1 cellular context compared by ENCODE assay signal in genomic region chr4:76984788-76985211, GRCh38.
TF ChIP-seq lines count a peak whose summit lies in the region.

No MANE protein-coding gene starts in this region.

TF ChIP-seq in IMR-90, 13 proteins besides CTCF, POLR2A, EP300 and RAD21 (continued from another document):
- TF ChIP-seq ELK1 (IDR thresholded peaks at IDR 0.05; ENCODE audit: borderline replicate concordance, low read depth, low read length), result no peak
- peak; percentile 70 for TF ChIP-seq NFE2L2 (IDR thresholded peaks at IDR 0.05; ENCODE audit: low read depth, low read length)
- peak; percentile 64; the same call in 1 of the 2 replicates for TF ChIP-seq MAZ (IDR thresholded peaks at IDR 0.05; ENCODE audit: borderline replicate concordance, low read depth, low read length)
- no peak for TF ChIP-seq RCOR1 (IDR thresholded peaks at IDR 0.05; ENCODE audit: insufficient replicate concordance, low read length)
- peak; percentile 96 for TF ChIP-seq MXI1 (IDR thresholded peaks at IDR 0.05; ENCODE audit: borderline replicate concordance, low read depth, low read length)
- TF ChIP-seq SMC3 (IDR thresholded peaks at IDR 0.05; ENCODE audit: low read depth, low read length), result no peak
- TF ChIP-seq BHLHE40 (IDR thresholded peaks at IDR 0.05; ENCODE audit: low read depth, low read length), result peak; percentile 85
